6 cellular contexts compared by ENCODE assay signal in the genomic region with DNA sequence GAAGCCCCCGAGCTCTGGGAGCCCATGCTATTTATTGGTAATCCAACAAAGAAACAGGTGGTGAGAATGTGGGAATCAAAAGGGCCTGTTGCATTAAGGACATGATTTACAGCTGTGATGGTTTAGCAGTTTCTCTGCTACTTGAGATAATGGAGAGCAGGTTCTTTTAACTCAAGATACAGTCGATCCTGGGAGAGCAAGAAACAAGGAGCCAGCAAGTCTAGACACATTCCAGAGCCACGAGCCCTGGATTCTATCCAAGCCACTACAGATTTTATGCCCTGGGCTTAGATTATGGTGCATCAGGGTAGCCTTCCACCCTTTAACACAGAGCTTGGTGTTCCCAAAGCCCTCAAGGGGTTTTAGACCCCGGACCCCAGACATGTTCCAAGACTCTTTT.
DNase-seq lines count a peak whose midpoint lies in the region; ATAC-seq, FAIRE-seq and TF ChIP-seq lines count a peak whose summit lies in the region.
"Not testable (repeated sequence)": the region's sequence is repeated elsewhere in the genome, so short reads cannot be mapped to it uniquely, and the experiment has no call there.

No MANE protein-coding gene starts in this region.

- not testable (repeated sequence) for TF ChIP-seq CTCF in PC-3 (conservative IDR thresholded peaks at IDR 0.05; ENCODE audit: low read depth, low read length); astrocyte (IDR thresholded peaks at IDR 0.05; ENCODE audit: insufficient read depth, low read depth, low read length)

- POLR2A ChIA-PET in PC-3 (lab: Charles Lee; ENCODE audit: unreplicated experiment), result not testable (repeated sequence)

- not testable (repeated sequence) for H3F3A ChIP-seq in PC-3 (ENCODE audit: low read length, unreplicated experiment)

- not testable (repeated sequence) for H2AK5ac ChIP-seq in trophoblast cell (ENCODE audit: low read length)

- H3K27ac Mint-ChIP-seq in astrocyte (ENCODE audit: unreplicated experiment), result peak overlapping the region; percentile 10

- H3K18ac ChIP-seq in trophoblast cell (ENCODE audit: low read length), result not testable (repeated sequence)

- not testable (repeated sequence) for FAIRE-seq in astrocyte (lab: Jason Lieb, UNC)

- not testable (repeated sequence) for H3K4me3 Mint-ChIP-seq in astrocyte (ENCODE audit: unreplicated experiment)

- H3K27me3 ChIP-seq in PC-3 (ENCODE audit: low read length); astrocyte (ENCODE audit: insufficient read depth, low read length); trophoblast cell (ENCODE audit: insufficient read depth, low read length): not testable (repeated sequence)

- H3K9ac ChIP-seq in PC-3 (ENCODE audit: low read length); astrocyte (ENCODE audit: low read length); trophoblast cell (ENCODE audit: low read length): not testable (repeated sequence)

- H3K4ac ChIP-seq in trophoblast cell (ENCODE audit: low read depth, low read length), result not testable (repeated sequence)

- H2AFZ ChIP-seq in PC-3 (ENCODE audit: low read length); astrocyte (ENCODE audit: low read depth, low read length); trophoblast cell (ENCODE audit: insufficient read depth, low read length, poor library complexity): not testable (repeated sequence)

- peaks cover 18% of the 10 kb centered on the region for H3K4me1 Mint-ChIP-seq in astrocyte (ENCODE audit: low read depth, unreplicated experiment)

- H3K36me3 ChIP-seq in PC-3 (ENCODE audit: low read depth, low read length); astrocyte (ENCODE audit: insufficient read depth, low read length); trophoblast cell (ENCODE audit: control insufficient read depth in 1 of 2, insufficient read depth in 2 of 2, low read length in 2 of 2): not testable (repeated sequence)

- H3K23ac ChIP-seq in trophoblast cell (ENCODE audit: low read length), result not testable (repeated sequence)

- not testable (repeated sequence) for H3K79me2 ChIP-seq in PC-3 (ENCODE audit: low read length); trophoblast cell (ENCODE audit: control insufficient read depth, insufficient read depth, low read length, poor library complexity)
- H3K79me2 ChIP-seq in astrocyte (ENCODE audit: insufficient read depth, low read length), result peaks cover 73% of the 10 kb centered on the region

- not testable (repeated sequence) for H4K8ac ChIP-seq in trophoblast cell (ENCODE audit: low read depth, low read length)

- peak overlapping the region; percentile 72 for H2BK12ac ChIP-seq in trophoblast cell (ENCODE audit: low read length)

- H3K79me1 ChIP-seq in trophoblast cell (ENCODE audit: low read length), result not testable (repeated sequence)

- intact Hi-C loops in PC-3 (cut with micrococcal nuclease), result not testable (repeated sequence)

- no CpG with 5 or more reads among the region's 4 CpGs for WGBS in trophoblast cell (ENCODE audit: extremely low coverage, insufficient coverage, insufficient read length)

- H3K9me2 ChIP-seq in PC-3 (replicated peaks; ENCODE audit: low read length), result not testable (repeated sequence)

- DNase-seq in M059J (ENCODE audit: low read depth), result peak; percentile 71
- DNase-seq in NCI-H524 treated with DMSO at 0.1 percent for 48 hours (lab: John Stamatoyannopoulos, UW), result peak; percentile 4
- peak; percentile 4 for DNase-seq in PC-3
- DNase-seq in astrocyte (ENCODE audit: low read depth), result peak; percentile 30
- DNase-seq in islet precursor cell, result peak; percentile 71
- not testable (repeated sequence) for DNase-seq in trophoblast cell

- not testable (repeated sequence) for H3K4me3 ChIP-seq in PC-3 (ENCODE audit: low read length); astrocyte (ENCODE audit: insufficient read depth, low read depth, low read length); trophoblast cell (ENCODE audit: low read depth, low read length)

- not testable (repeated sequence) for ATAC-seq in PC-3

- H3K27ac ChIP-seq in PC-3 (ENCODE audit: low read length); astrocyte (ENCODE audit: low read depth, low read length): not testable (repeated sequence)
- peak overlapping the region; percentile 69 for H3K27ac ChIP-seq in trophoblast cell (ENCODE audit: low read depth, low read length)

- not testable (repeated sequence) for H4K12ac ChIP-seq in trophoblast cell (ENCODE audit: low read depth, low read length)

- H3K14ac ChIP-seq in trophoblast cell (ENCODE audit: low read length), result peak overlapping the region; percentile 72

- CTCF ChIA-PET in PC-3 (lab: Charles Lee), result not testable (repeated sequence)

- not testable (repeated sequence) for H3K4me2 ChIP-seq in PC-3 (ENCODE audit: low read length); astrocyte (ENCODE audit: low read length); trophoblast cell (ENCODE audit: low read length)

- peaks cover 20% of the 10 kb centered on the region for H3K4me1 ChIP-seq in PC-3 (ENCODE audit: insufficient read depth, low read length)
- H3K4me1 ChIP-seq in astrocyte (ENCODE audit: insufficient read depth, low read length), result peaks cover 18% of the 10 kb centered on the region
- H3K4me1 ChIP-seq in trophoblast cell (ENCODE audit: control insufficient read depth in 1 of 2, insufficient read depth in 2 of 2, low read length in 2 of 2), result not testable (repeated sequence)

- peak overlapping the region; percentile 91 for H2BK5ac ChIP-seq in trophoblast cell (ENCODE audit: low read depth, low read length, poor library complexity)

- H3K9me3 ChIP-seq in PC-3 (ENCODE audit: low read length); astrocyte (ENCODE audit: insufficient read depth, low read depth, low read length); trophoblast cell (ENCODE audit: insufficient read depth, low read depth, low read length): not testable (repeated sequence)

- BruUV-seq in PC-3 (replicated peaks; lab: Mats Ljungman, UMichigan), result not testable (repeated sequence)

- peaks cover 14% of the 10 kb centered on the region for H3K9me3 Mint-ChIP-seq in astrocyte (ENCODE audit: unreplicated experiment)

- not testable (repeated sequence) for H3K27me3 Mint-ChIP-seq in astrocyte (ENCODE audit: low read depth, unreplicated experiment)

- peak overlapping the region; percentile 79 for H4K91ac ChIP-seq in trophoblast cell (ENCODE audit: low read depth, low read length)

- H4K20me1 ChIP-seq in PC-3 (ENCODE audit: low read length); astrocyte (ENCODE audit: insufficient read depth, low read length): not testable (repeated sequence)

- H3K36me3 Mint-ChIP-seq in astrocyte (ENCODE audit: low read depth, unreplicated experiment), result peaks cover 13% of the 10 kb centered on the region

- peak overlapping the region; percentile 62 for H2BK120ac ChIP-seq in trophoblast cell (ENCODE audit: insufficient read depth, low read length, poor library complexity)
